1 cellular context compared by ENCODE assay signal in genomic region chr15:70439304-70439877, GRCh38.
A peak's percentile ranks its signal among the peaks of the same experiment; 100 is the strongest.
TF ChIP-seq lines count a peak whose summit lies in the region.

No MANE protein-coding gene starts in this region.

TF ChIP-seq in K562, 482 proteins besides CTCF, POLR2A, EP300 and RAD21 (continued from another document and continues in another):
- no peak for TF ChIP-seq ERF (CRISPR knock-in tag; IDR thresholded peaks at IDR 0.05)
- TF ChIP-seq POLR3G (IDR thresholded peaks at IDR 0.05; ENCODE audit: extremely low read depth, insufficient read length, insufficient replicate concordance): no peak
- no peak for TF ChIP-seq SFPQ (IDR thresholded peaks at IDR 0.05; ENCODE audit: low read depth, low read length)
- no peak for TF ChIP-seq STAT5A (IDR thresholded peaks at IDR 0.05; ENCODE audit: borderline replicate concordance, low read length)
- TF ChIP-seq NFXL1 (CRISPR knock-in tag; IDR thresholded peaks at IDR 0.05): no peak
- TF ChIP-seq CBX3 (IDR thresholded peaks at IDR 0.05; ENCODE audit: borderline replicate concordance in 1 of 2, low read length in 2 of 2): no peak
- TF ChIP-seq HEY1 (CRISPR knock-in tag; IDR thresholded peaks at IDR 0.05; ENCODE audit: borderline replicate concordance): no peak
- TF ChIP-seq GATAD2B (IDR thresholded peaks at IDR 0.05; ENCODE audit: borderline replicate concordance): no peak
- TF ChIP-seq BHLHE40 (IDR thresholded peaks at IDR 0.05; ENCODE audit: low read length): peak; percentile 79
- TF ChIP-seq ESRRA (IDR thresholded peaks at IDR 0.05; ENCODE audit: borderline replicate concordance, low read depth): peak; percentile 99
- peak; percentile 49; the same call in 1 of the 2 replicates for TF ChIP-seq HDAC2 (IDR thresholded peaks at IDR 0.05)
- no peak for TF ChIP-seq BRD4 (IDR thresholded peaks at IDR 0.05)
- peak; percentile 61; the same call in 1 of the 2 replicates for TF ChIP-seq ZNF584 (CRISPR knock-in tag; IDR thresholded peaks at IDR 0.05; ENCODE audit: low read depth)
- TF ChIP-seq SP2 (IDR thresholded peaks at IDR 0.05; ENCODE audit: extremely low read depth, low read depth, low read length, poor library complexity, severe bottlenecking): no peak
- no peak for TF ChIP-seq ZC3H4 (CRISPR knock-in tag; IDR thresholded peaks at IDR 0.05; ENCODE audit: borderline replicate concordance)
- no peak for TF ChIP-seq ZFP91 (CRISPR knock-in tag; IDR thresholded peaks at IDR 0.05)
- TF ChIP-seq BCOR (IDR thresholded peaks at IDR 0.05): peak; percentile 78; the same call in 1 of the 2 replicates
- no peak for TF ChIP-seq ZC3H8 (IDR thresholded peaks at IDR 0.05)
- no peak for TF ChIP-seq BRD9 (IDR thresholded peaks at IDR 0.05; ENCODE audit: low read depth, partially characterized antibody)
- TF ChIP-seq IRF1 (CRISPR knock-in tag; IDR thresholded peaks at IDR 0.05; ENCODE audit: borderline replicate concordance): no peak
- TF ChIP-seq HOXB6 (CRISPR knock-in tag; IDR thresholded peaks at IDR 0.05; ENCODE audit: borderline replicate concordance): no peak
- 0 out of 2 replicates have a peak, but pooled peaks have one; percentile 46 for TF ChIP-seq ZNF589 (CRISPR knock-in tag; IDR thresholded peaks at IDR 0.05; ENCODE audit: low read depth)
- TF ChIP-seq ZNF24 (IDR thresholded peaks at IDR 0.05): no peak
- no peak for TF ChIP-seq ZMIZ1 (IDR thresholded peaks at IDR 0.05; ENCODE audit: low read depth in 2 of 2, low read length in 2 of 2)
- TF ChIP-seq MBD2 (IDR thresholded peaks at IDR 0.05; ENCODE audit: borderline replicate concordance, low read depth): no peak
- no peak for TF ChIP-seq ZNF398 (CRISPR knock-in tag; IDR thresholded peaks at IDR 0.05)
- TF ChIP-seq ZFP1 (CRISPR knock-in tag; IDR thresholded peaks at IDR 0.05): no peak
- no peak for TF ChIP-seq E4F1 (CRISPR knock-in tag; IDR thresholded peaks at IDR 0.05; ENCODE audit: borderline replicate concordance)
- TF ChIP-seq HMG20A (CRISPR knock-in tag; conservative IDR thresholded peaks at IDR 0.05): no peak
- TF ChIP-seq BRCA1 (IDR thresholded peaks at IDR 0.05): no peak
- TF ChIP-seq BRCA1 (CRISPR knock-in tag; IDR thresholded peaks at IDR 0.05): no peak
- TF ChIP-seq ATF1 (CRISPR knock-in tag; IDR thresholded peaks at IDR 0.05): no peak
- peak; percentile 47 for TF ChIP-seq ATF1 (tag; IDR thresholded peaks at IDR 0.05)
- TF ChIP-seq TEAD2 (tag; IDR thresholded peaks at IDR 0.05): peak; percentile 51
- no peak for TF ChIP-seq ZNF133 (CRISPR knock-in tag; IDR thresholded peaks at IDR 0.05)
- TF ChIP-seq ZFP36 (IDR thresholded peaks at IDR 0.05; ENCODE audit: low read depth, low read length, partially characterized antibody): no peak
- peak; percentile 70; the same call in 1 of the 2 replicates for TF ChIP-seq ZNF395 (CRISPR knock-in tag; IDR thresholded peaks at IDR 0.05)
- no peak for TF ChIP-seq NFE2 (IDR thresholded peaks at IDR 0.05; ENCODE audit: low read depth)
- no peak for TF ChIP-seq GABPB2 (CRISPR knock-in tag; conservative IDR thresholded peaks at IDR 0.05)
- TF ChIP-seq ZC3H11A (IDR thresholded peaks at IDR 0.05; ENCODE audit: low read depth, low read length): no peak
- no peak for TF ChIP-seq ATF4 (CRISPR knock-in tag; IDR thresholded peaks at IDR 0.05)
- TF ChIP-seq CXXC5 (CRISPR knock-in tag; IDR thresholded peaks at IDR 0.05): peak; percentile 86
- TF ChIP-seq ZSCAN32 (CRISPR knock-in tag; IDR thresholded peaks at IDR 0.05): no peak
- no peak for TF ChIP-seq XRCC3 (IDR thresholded peaks at IDR 0.05)
- TF ChIP-seq ZBTB2 (IDR thresholded peaks at IDR 0.05): peak; percentile 43; the same call in 1 of the 2 replicates
- TF ChIP-seq NRF1 (conservative IDR thresholded peaks at IDR 0.05 in 1 of 2, IDR thresholded peaks at IDR 0.05 in 1 of 2): peak in 1 of 2 experiments; percentile 19; a peak in 1 of 4 replicates
- TF ChIP-seq CEBPB (tag; IDR thresholded peaks at IDR 0.05): peak; percentile 74; the same call in 1 of the 2 replicates
- no peak for TF ChIP-seq STAT5B (CRISPR knock-in tag; IDR thresholded peaks at IDR 0.05)
- TF ChIP-seq POU5F1 (IDR thresholded peaks at IDR 0.05; ENCODE audit: borderline replicate concordance, low read depth, low read length, partially characterized antibody): no peak
- no peak for TF ChIP-seq ZBTB7A (IDR thresholded peaks at IDR 0.05; ENCODE audit: borderline replicate concordance, control insufficient read depth, low read depth, low read length)
- TF ChIP-seq RCOR1 (IDR thresholded peaks at IDR 0.05; ENCODE audit: borderline replicate concordance in 1 of 2, low read depth in 2 of 2, low read length in 2 of 2): no peak
- no peak for TF ChIP-seq ZNF445 (CRISPR knock-in tag; IDR thresholded peaks at IDR 0.05; ENCODE audit: low read depth)
- no peak for TF ChIP-seq ZNF165 (CRISPR knock-in tag; IDR thresholded peaks at IDR 0.05; ENCODE audit: borderline replicate concordance)
- TF ChIP-seq XRCC5 (IDR thresholded peaks at IDR 0.05; ENCODE audit: low read depth, low read length): no peak
- no peak for TF ChIP-seq MCM7 (IDR thresholded peaks at IDR 0.05)
- TF ChIP-seq NBN (IDR thresholded peaks at IDR 0.05; ENCODE audit: low read depth): peak; percentile 42; the same call in 1 of the 2 replicates
- no peak for TF ChIP-seq ZNF785 (CRISPR knock-in tag; IDR thresholded peaks at IDR 0.05)
- TF ChIP-seq MYC (IDR thresholded peaks at IDR 0.05; ENCODE audit: low read depth, low read length): peak; percentile 86
- no peak for TF ChIP-seq MYC (CRISPR knock-in tag; IDR thresholded peaks at IDR 0.05; ENCODE audit: borderline replicate concordance, low read depth)
